Comparison of ENCODE assay signal across 20 cellular contexts in the genomic region with DNA sequence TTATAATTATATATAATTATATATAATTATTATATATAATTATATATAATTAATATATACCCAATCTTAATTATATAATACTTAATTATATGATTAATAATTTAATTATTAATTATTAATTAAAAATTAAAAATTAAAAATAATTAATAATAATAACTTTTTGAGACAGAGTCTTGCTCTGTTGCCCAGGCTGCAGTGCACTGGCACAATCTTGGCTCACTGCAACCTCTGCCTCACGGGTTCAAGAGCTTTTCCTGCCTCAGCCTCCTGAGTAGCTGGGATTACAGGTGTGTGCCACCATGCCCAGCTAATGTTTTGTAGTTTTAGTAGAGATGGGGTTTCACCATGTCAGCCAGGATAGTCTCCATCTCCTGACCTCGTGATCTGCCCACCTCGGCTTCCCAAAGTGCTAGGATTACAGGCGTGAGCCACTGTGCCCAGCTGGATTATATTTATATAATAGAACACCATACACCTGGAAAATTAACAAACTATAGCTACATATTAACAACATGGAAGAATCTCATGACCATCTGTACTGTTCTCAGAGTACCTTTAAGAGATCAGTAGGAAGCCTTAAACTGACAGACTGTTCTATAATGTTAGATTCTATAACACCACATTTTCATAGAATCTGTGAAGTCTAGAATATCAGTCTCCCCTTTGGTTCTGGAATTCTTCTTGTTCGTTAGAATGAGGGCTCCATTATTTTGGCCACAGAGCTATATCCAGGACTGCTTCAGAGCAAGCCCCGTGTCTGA.
"Had no signal": no experiment of that assay in that cellular context is flagged by ENCODE, and none has a peak within 500 bp of the region (broad histone marks: within the 10 kb centered on the region; RNA-seq: fewer than 3 reads in every experiment).

No MANE protein-coding gene starts in this region.

- DNase-seq: dermis blood vessel endothelial cell; effector memory CD4-positive, alpha-beta T cell; glutamatergic neuron; heart right ventricle; hippocampal formation; left cardiac atrium; left lung; mesendoderm; naive thymus-derived CD8-positive, alpha-beta T cell; nephron progenitor cell; nucleus accumbens; sigmoid colon; stimulated activated CD4-positive, alpha-beta T cell treated with anti-CD3 and anti-CD28 coated beads, Interleukin-2, amount 100 ng/mL, for 24 hours; stimulated activated CD4-positive, alpha-beta T cell treated with anti-CD3 and anti-CD28 coated beads, Interleukin-4, amount 100 ng/mL, for 4 hours; thyroid gland; trophoblast cell had no signal

- H3K4me1 Mint-ChIP-seq: nephron progenitor cell; stimulated activated memory B cell treated with anti-CD40 and anti-IgM and Interleukin-4, amounts not matched to agents 10 μg/mL and 1 μg/mL and 100 μg/mL, for 72 hours had no signal

- ATAC-seq: foreskin keratinocyte; heart right ventricle; left cardiac atrium; left lung; naive thymus-derived CD8-positive, alpha-beta T cell; stimulated activated memory B cell treated with anti-CD40 and anti-IgM and Interleukin-4, amounts not matched to agents 10 μg/mL and 1 μg/mL and 100 μg/mL, for 72 hours had no signal

- H3K27ac Mint-ChIP-seq: nephron progenitor cell; stimulated activated memory B cell treated with anti-CD40 and anti-IgM and Interleukin-4, amounts not matched to agents 10 μg/mL and 1 μg/mL and 100 μg/mL, for 72 hours; stimulated activated naive CD8-positive, alpha-beta T cell treated with anti-CD3 and anti-CD28 coated beads, Interleukin-15, Interleukin-2, amounts not matched to agents 100 ng/mL and 50 ng/mL, for 24 hours had no signal

- H3K27me3 Mint-ChIP-seq: naive thymus-derived CD8-positive, alpha-beta T cell; stimulated activated memory B cell treated with anti-CD40 and anti-IgM and Interleukin-4, amounts not matched to agents 10 μg/mL and 1 μg/mL and 100 μg/mL, for 72 hours; stimulated activated naive CD8-positive, alpha-beta T cell treated with anti-CD3 and anti-CD28 coated beads, Interleukin-15, Interleukin-2, amounts not matched to agents 100 ng/mL and 50 ng/mL, for 24 hours had no signal

- FAIRE-seq: endothelial cell of umbilical vein had no signal

- H3K4me3 Mint-ChIP-seq: naive thymus-derived CD8-positive, alpha-beta T cell; nephron progenitor cell; stimulated activated memory B cell treated with anti-CD40 and anti-IgM and Interleukin-4, amounts not matched to agents 10 μg/mL and 1 μg/mL and 100 μg/mL, for 72 hours; stimulated activated naive CD8-positive, alpha-beta T cell treated with anti-CD3 and anti-CD28 coated beads, Interleukin-15, Interleukin-2, amounts not matched to agents 100 ng/mL and 50 ng/mL, for 24 hours had no signal
